Comparison of ENCODE assay signal across 20 cellular contexts in genomic region chr6:170436209-170436809, GRCh38.
"Had no signal": no experiment of that assay in that cellular context is flagged by ENCODE, and none has a peak within 500 bp of the region (broad histone marks: within the 10 kb centered on the region; RNA-seq: fewer than 3 reads in every experiment).

No MANE protein-coding gene starts in this region.

- ATAC-seq: activated CD8-positive, alpha-beta T cell treated with anti-CD3 and anti-CD28 coated beads, Interleukin-2, amount 10 ng/mL, durations not matched to agents 7 days and 5 days; T-helper 17 cell; WTC11 had no signal

- H3K27ac ChIP-seq: adrenal gland had no signal

- DNase-seq: activated CD4-positive, alpha-beta T cell treated with anti-CD3 and anti-CD28 coated beads for 48 hours; activated CD4-positive, alpha-beta T cell treated with anti-CD3 and anti-CD28 coated beads, Interleukin-2, amount 50 U/mL, for 4 hours; activated CD4-positive, CD25-positive, alpha-beta regulatory T cell treated with anti-CD3 and anti-CD28 coated beads, Interleukin-2, amount 50 U/mL, for 72 hours; activated CD8-positive, alpha-beta memory T cell treated with anti-CD3 and anti-CD28 coated beads, Interleukin-2, amount 50 U/mL, for 48 hours; activated CD8-positive, alpha-beta T cell treated with anti-CD3 and anti-CD28 coated beads, Interleukin-2, amount 10 ng/mL, durations not matched to agents 7 days and 5 days; activated naive CD4-positive, alpha-beta T cell treated with anti-CD3 and anti-CD28 coated beads, Interleukin-2, amount 50 U/mL, for 16 hours; activated naive CD8-positive, alpha-beta T cell treated with anti-CD3 and anti-CD28 coated beads, Interleukin-2, amount 10 ng/mL, durations not matched to agents 7 days and 5 days; activated T-cell treated with anti-CD3 and anti-CD28 coated beads, Interleukin-2, amount 50 U/mL, for 1 hour; anterior cingulate cortex; Kasumi-1; KBM-7; NCI-H1092; NCI-H2029 treated with DMSO at 0.1 percent for 48 hours; NCI-H446; NCI-H748 treated with DMSO at 0.1 percent for 48 hours; SIG-M5; T-helper 17 cell; T-helper 9 cell had no signal

- H3K4me1 ChIP-seq: adrenal gland had no signal

- H3K36me3 ChIP-seq: adrenal gland had no signal

- H3K4me3 ChIP-seq: adrenal gland had no signal

- H3K9me3 ChIP-seq: adrenal gland had no signal

- H3K27me3 ChIP-seq: adrenal gland had no signal
